23 cellular contexts compared by ENCODE assay signal in genomic region chr9:80931163-80931562, GRCh38.
"Had no signal": no experiment of that assay in that cellular context is flagged by ENCODE, and none has a peak within 500 bp of the region (broad histone marks: within the 10 kb centered on the region; RNA-seq: fewer than 3 reads in every experiment).

No MANE protein-coding gene starts in this region.

- FAIRE-seq: urothelium cell line had no signal

- ATAC-seq: mucosa of descending colon; naive thymus-derived CD4-positive, alpha-beta T cell; natural killer cell treated with Interleukin-12 subunit alpha and Interleukin-12 subunit beta and Interleukin-15 and Interleukin-18, amount 100 ng/mL, for 72 hours; sciatic nerve; stimulated activated naive CD8-positive, alpha-beta T cell treated with anti-CD3 and anti-CD28 coated beads, Interleukin-15, Interleukin-2, amounts not matched to agents 100 U/mL and 50 U/mL, for 24 hours; upper lobe of right lung had no signal

- H3K27ac ChIP-seq: left ventricle myocardium inferior, ovary, right atrium auricular region, skin epidermis, stomach, testis, thyroid gland, transverse colon, upper lobe of right lung had no signal

- H3K9me3 ChIP-seq: mucosa of descending colon, ovary, right atrium auricular region, testis, thyroid gland, transverse colon, upper lobe of right lung had no signal

- H3K36me3 ChIP-seq: left ventricle myocardium inferior, ovary, right atrium auricular region, stomach, thyroid gland, transverse colon, upper lobe of right lung had no signal

- DNase-seq: islet precursor cell; left ventricle myocardium inferior; midbrain; mucosa of descending colon; naive thymus-derived CD4-positive, alpha-beta T cell; ovary; stimulated activated CD4-positive, alpha-beta T cell treated with anti-CD3 and anti-CD28 coated beads, Interleukin-12 subunit alpha, Interleukin-12 subunit beta, amount 100 ng/mL, for 4 hours; stimulated activated CD4-positive, alpha-beta T cell treated with anti-CD3 and anti-CD28 coated beads, Interleukin-15, amount 100 ng/mL, for 24 hours; stimulated activated CD4-positive, alpha-beta T cell treated with anti-CD3 and anti-CD28 coated beads, Interleukin-2, amount 100 ng/mL, for 24 hours; stimulated activated CD4-positive, alpha-beta T cell treated with anti-CD3 and anti-CD28 coated beads, Interleukin-4, amount 100 ng/mL, for 1 hour; stimulated activated naive B cell treated with anti-CD40 and anti-IgM and Interleukin-4, amounts not matched to agents 10 μg/mL and 1 μg/mL and 100 μg/mL, for 72 hours; stimulated activated naive CD8-positive, alpha-beta T cell treated with anti-CD3 and anti-CD28 coated beads, Interleukin-15, Interleukin-2, amounts not matched to agents 100 U/mL and 50 U/mL, for 24 hours; stomach; testis; thyroid gland; transverse colon; upper lobe of right lung had no signal

- H3K27me3 ChIP-seq: ovary, right atrium auricular region, stomach, testis, thyroid gland, transverse colon, upper lobe of right lung had no signal

- H3K4me1 ChIP-seq: left ventricle myocardium inferior, right atrium auricular region, stomach, thyroid gland, transverse colon, upper lobe of right lung had no signal

- H3K4me3 ChIP-seq: left ventricle myocardium inferior, lung, mucosa of descending colon, ovary, right atrium auricular region, skin epidermis, stomach, testis, thyroid gland, transverse colon, upper lobe of right lung had no signal
